Comparison of ENCODE assay signal across 23 cellular contexts in the genomic region with DNA sequence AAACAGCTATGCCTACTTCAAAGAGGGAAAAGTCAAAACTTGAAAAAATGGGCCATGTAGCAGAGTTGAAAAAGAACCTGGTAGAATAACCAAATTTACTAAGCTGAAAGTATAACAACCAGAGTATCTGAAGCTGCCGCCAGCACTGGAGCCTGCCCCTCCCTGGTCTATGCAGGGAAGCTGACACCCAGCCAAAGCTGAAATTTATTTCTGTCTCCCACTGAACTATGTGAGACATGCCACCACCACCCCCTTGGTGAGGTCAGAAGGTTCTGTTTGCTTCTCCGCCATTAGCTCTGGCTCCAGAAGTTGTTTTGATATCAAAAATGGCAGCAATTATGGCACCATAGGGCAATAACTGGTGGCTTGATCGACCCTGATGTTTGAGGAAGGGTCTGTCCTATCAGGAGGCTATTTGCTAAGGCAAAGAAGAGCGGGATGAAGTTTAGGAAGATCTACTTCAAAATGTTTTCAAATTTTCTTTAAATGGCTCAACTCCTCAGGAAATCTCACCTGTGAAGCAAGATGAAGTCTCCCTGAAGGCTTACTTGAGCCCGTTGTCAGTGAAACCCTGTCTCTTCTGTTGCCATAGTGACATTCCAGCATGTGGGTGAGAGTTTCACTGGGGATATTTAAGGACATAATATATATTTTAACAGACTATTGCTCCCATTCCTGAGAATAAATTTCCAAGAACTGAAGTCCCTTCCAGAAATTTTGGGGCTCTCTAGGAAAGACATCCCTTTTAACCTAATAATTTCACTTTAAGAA.
DNase-seq lines count a peak whose midpoint lies in the region; ATAC-seq and TF ChIP-seq lines count a peak whose summit lies in the region.
"Had no signal": no experiment of that assay in that cellular context is flagged by ENCODE, and none has a peak within 500 bp of the region (broad histone marks: within the 10 kb centered on the region; RNA-seq: fewer than 3 reads in every experiment).

No MANE protein-coding gene starts in this region.

- POLR2A ChIA-PET in MCF 10A (lab: Yijun Ruan, JAX), result interaction anchor here (0.5 kb wide), 1 partner anchor 31 kb away, joined by 4 read pairs; no protein-coding TSS in a partner anchor

- no peaks in the 10 kb centered on the region for H4K20me1 ChIP-seq in osteoblast (ENCODE audit: insufficient read depth, low read length)

- no peak for TF ChIP-seq EP300 in gastroesophageal sphincter (IDR thresholded peaks at IDR 0.05)

- H3K36me3 Mint-ChIP-seq in MCF 10A (ENCODE audit: insufficient read depth, unreplicated experiment), result no peaks in the 10 kb centered on the region
- no peaks in the 10 kb centered on the region for H3K36me3 Mint-ChIP-seq in activated T-cell treated with anti-CD3 and anti-CD28 coated beads, Interleukin-2, amount 50 U/mL, for 4 hours (ENCODE audit: insufficient read depth)
- H3K36me3 Mint-ChIP-seq: CD4-positive, alpha-beta memory T cell; stimulated activated effector memory CD8-positive, alpha-beta T cell treated with anti-CD3 and anti-CD28 coated beads, Interleukin-12 subunit alpha, Interleukin-12 subunit beta, amount 100 ng/mL, for 72 hours had no signal

- no peaks in the 10 kb centered on the region for H3K4me1 Mint-ChIP-seq in MCF 10A (ENCODE audit: insufficient read depth, unreplicated experiment)
- H3K4me1 Mint-ChIP-seq in activated T-cell treated with anti-CD3 and anti-CD28 coated beads, Interleukin-2, amount 50 U/mL, for 4 hours (ENCODE audit: low read depth), result no peaks in the 10 kb centered on the region
- H3K4me1 Mint-ChIP-seq: CD4-positive, alpha-beta memory T cell; naive B cell; stimulated activated effector memory CD8-positive, alpha-beta T cell treated with anti-CD3 and anti-CD28 coated beads, Interleukin-12 subunit alpha, Interleukin-12 subunit beta, amount 100 ng/mL, for 72 hours had no signal

- WGBS in gastroesophageal sphincter (ENCODE audit: low coverage in 1 of 2), 2 donors, result 51 to 69% methylated on average over 4 to 5 of the region's 5 CpGs
- 35 to 37% methylated on average over 5 of the region's 5 CpGs for WGBS in aorta, 2 donors

- H3K4me3 ChIP-seq in gastroesophageal sphincter (no peak overlapping the region), osteoblast (ENCODE audit: insufficient read depth, low read length) (no peak overlapping the region), aorta (ENCODE audit: low read length in 2 of 2) (no peak overlapping the region)
- H3K4me3 ChIP-seq: upper lobe of right lung had no signal

- no peak overlapping the region for H3K4me3 Mint-ChIP-seq in MCF 10A (ENCODE audit: unreplicated experiment)
- H3K4me3 Mint-ChIP-seq in activated T-cell treated with anti-CD3 and anti-CD28 coated beads, Interleukin-2, amount 50 U/mL, for 4 hours, result no peak overlapping the region
- H3K4me3 Mint-ChIP-seq: CD4-positive, alpha-beta memory T cell; HFFc6; naive B cell; stimulated activated effector memory CD8-positive, alpha-beta T cell treated with anti-CD3 and anti-CD28 coated beads, Interleukin-12 subunit alpha, Interleukin-12 subunit beta, amount 100 ng/mL, for 72 hours had no signal

- H3K4me1 ChIP-seq in gastroesophageal sphincter (peaks cover 0 to 49% (median 11%) of the 10 kb centered on the region in 3 donors), osteoblast (ENCODE audit: insufficient read depth, low read length) (peaks cover 47% of the 10 kb centered on the region), aorta (ENCODE audit: control insufficient read depth in 1 of 2, insufficient read depth in 2 of 2, low read length in 2 of 2) (no peaks in the 10 kb centered on the region)
- H3K4me1 ChIP-seq: upper lobe of right lung had no signal

- no peaks in the 10 kb centered on the region for H3K27me3 Mint-ChIP-seq in MCF 10A (ENCODE audit: insufficient read depth, unreplicated experiment)
- H3K27me3 Mint-ChIP-seq in activated T-cell treated with anti-CD3 and anti-CD28 coated beads, Interleukin-2, amount 50 U/mL, for 4 hours (ENCODE audit: low read depth), result peaks cover 17% of the 10 kb centered on the region

- DNase-seq in NCI-H748 (lab: John Stamatoyannopoulos, UW; ENCODE audit: unreplicated experiment), result peak; percentile 36
- DNase-seq in NCI-H748 treated with DMSO at 0.1 percent for 48 hours (lab: John Stamatoyannopoulos, UW), result no peak
- DNase-seq in osteoblast (ENCODE audit: insufficient read length, low spot score, missing footprints), result no peak
- peak in 1 of 2 donors; percentile 74 for DNase-seq in aorta
- no peak for DNase-seq in NCI-H2029 treated with DMSO at 0.1 percent for 48 hours (lab: John Stamatoyannopoulos, UW)
- DNase-seq in MCF 10A (ENCODE audit: unreplicated experiment), result no peak
- no peak for DNase-seq in activated T-cell treated with anti-CD3 and anti-CD28 coated beads, Interleukin-2, amount 50 U/mL, for 4 hours
- DNase-seq: activated CD4-positive, alpha-beta T cell treated with anti-CD3 and anti-CD28 coated beads for 48 hours; amygdala; CD4-positive, alpha-beta memory T cell; effector CD8-positive, alpha-beta T cell; HFFc6; naive B cell; NCI-H1048; NCI-H187; NCI-H524 treated with DMSO at 0.1 percent for 48 hours; SIG-M5; stimulated activated CD4-positive, alpha-beta T cell treated with anti-CD3 and anti-CD28 coated beads, Interleukin-15, amount 100 ng/mL, for 24 hours; upper lobe of right lung; WERI-Rb-1 had no signal

- H3K27me3 ChIP-seq in gastroesophageal sphincter (no peaks in the 10 kb centered on the region), osteoblast (ENCODE audit: insufficient read depth, low read length) (no peaks in the 10 kb centered on the region), aorta (ENCODE audit: control insufficient read depth in 1 of 2, insufficient read depth in 2 of 2, low read length in 1 of 2) (no peaks in the 10 kb centered on the region)
- H3K27me3 ChIP-seq: upper lobe of right lung had no signal

- intact Hi-C loops in aorta (cut with DNase I) (loop anchor here (5.0 kb wide), 2 partner anchors 40 to 105 kb away; no protein-coding TSS in a partner anchor), MCF 10A (cut with micrococcal nuclease) (no loop called here)

- no peak overlapping the region for H3K27ac Mint-ChIP-seq in MCF 10A (ENCODE audit: low read depth, unreplicated experiment)
- H3K27ac Mint-ChIP-seq: activated naive CD4-positive, alpha-beta T cell treated with anti-CD3 and anti-CD28 coated beads, Interleukin-2, amount 50 U/mL, for 72 hours; CD4-positive, alpha-beta memory T cell; naive B cell; stimulated activated effector memory CD8-positive, alpha-beta T cell treated with anti-CD3 and anti-CD28 coated beads, Interleukin-12 subunit alpha, Interleukin-12 subunit beta, amount 100 ng/mL, for 72 hours had no signal

- TF ChIP-seq CTCF in gastroesophageal sphincter (IDR thresholded peaks at IDR 0.05) (no peak), osteoblast (IDR thresholded peaks at IDR 0.05; ENCODE audit: extremely low read depth, low read depth, low read length) (no peak), MCF 10A (IDR thresholded peaks at IDR 0.05; ENCODE audit: unreplicated experiment) (no peak)

- CTCF ChIA-PET in MCF 10A (lab: Yijun Ruan, JAX), result interaction anchor here (1.1 kb wide), 1 partner anchor 24 kb away, joined by 3 read pairs; no protein-coding TSS in a partner anchor

- no peak for TF ChIP-seq POLR2A in gastroesophageal sphincter (IDR thresholded peaks at IDR 0.05)

- no peaks in the 10 kb centered on the region for H3K9me3 Mint-ChIP-seq in MCF 10A (ENCODE audit: unreplicated experiment)
- no peaks in the 10 kb centered on the region for H3K9me3 Mint-ChIP-seq in activated T-cell treated with anti-CD3 and anti-CD28 coated beads, Interleukin-2, amount 50 U/mL, for 4 hours
- H3K9me3 Mint-ChIP-seq: stimulated activated effector memory CD8-positive, alpha-beta T cell treated with anti-CD3 and anti-CD28 coated beads, Interleukin-12 subunit alpha, Interleukin-12 subunit beta, amount 100 ng/mL, for 72 hours had no signal

- H3K9me3 ChIP-seq in gastroesophageal sphincter, result no peaks in the 10 kb centered on the region
- no peaks in the 10 kb centered on the region for H3K9me3 ChIP-seq in osteoblast (ENCODE audit: low read depth, low read length)
- no peaks in the 10 kb centered on the region for H3K9me3 ChIP-seq in aorta (ENCODE audit: control insufficient read depth, low read length)
- H3K9me3 ChIP-seq: upper lobe of right lung had no signal

- peak overlapping the region; percentile 38 for H2AFZ ChIP-seq in osteoblast (ENCODE audit: low read length)

- no TSS peak for BruUV-seq in MCF 10A (replicated peaks; lab: Mats Ljungman, UMichigan)

- no peaks in the 10 kb centered on the region for H3K79me2 ChIP-seq in osteoblast (ENCODE audit: insufficient read depth, low read length)

- ATAC-seq in gastroesophageal sphincter (peak; percentile 68), aorta (ENCODE audit: low FRiP score) (peak; percentile 76)
- no peak for ATAC-seq in activated T-cell treated with anti-CD3 and anti-CD28 coated beads, Interleukin-2, amount 50 U/mL, for 4 hours
- ATAC-seq: activated naive CD4-positive, alpha-beta T cell treated with anti-CD3 and anti-CD28 coated beads, Interleukin-2, amount 50 U/mL, for 72 hours; stimulated activated effector memory CD8-positive, alpha-beta T cell treated with anti-CD3 and anti-CD28 coated beads, Interleukin-12 subunit alpha, Interleukin-12 subunit beta, amount 100 ng/mL, for 72 hours; upper lobe of right lung had no signal

- H3K36me3 ChIP-seq in gastroesophageal sphincter (no peaks in the 10 kb centered on the region), osteoblast (ENCODE audit: insufficient read depth, low read length) (no peaks in the 10 kb centered on the region), aorta (ENCODE audit: control insufficient read depth in 1 of 2, insufficient read depth in 2 of 2, low read length in 1 of 2) (no peaks in the 10 kb centered on the region)
- H3K36me3 ChIP-seq: upper lobe of right lung, WERI-Rb-1 had no signal

- H3K4me2 ChIP-seq in osteoblast (ENCODE audit: insufficient read depth, low read length), result no peak overlapping the region

- peak overlapping the region; percentile 41 to 70 (median 56) for H3K27ac ChIP-seq in gastroesophageal sphincter
- no peak overlapping the region for H3K27ac ChIP-seq in osteoblast (ENCODE audit: low read depth, low read length)
- peak overlapping the region; percentile 62 to 81 for H3K27ac ChIP-seq in aorta (ENCODE audit: low read depth in 1 of 2, low read length in 2 of 2)
- H3K27ac ChIP-seq: upper lobe of right lung, WERI-Rb-1 had no signal

Comparison
In these comparisons a context has a peak if more than half of its experiments do, and no peak if none do; other contexts are left out.
1. ATAC-seq: peak in gastroesophageal sphincter (single experiment) and aorta (single experiment); none in activated T-cell treated with anti-CD3 and anti-CD28 coated beads, Interleukin-2, amount 50 U/mL, for 4 hours (0 of 2).